In genomic region chr3:29697989-29698388, GRCh38 we compare ENCODE assay signal across 21 cellular contexts.
DNase-seq lines count a peak whose midpoint lies in the region; ATAC-seq and TF ChIP-seq lines count a peak whose summit lies in the region.
"Had no signal": no experiment of that assay in that cellular context is flagged by ENCODE, and none has a peak within 500 bp of the region (broad histone marks: within the 10 kb centered on the region; RNA-seq: fewer than 3 reads in every experiment).

No MANE protein-coding gene starts in this region.

- no peaks in the 10 kb centered on the region for H3K36me3 ChIP-seq in cardiac muscle cell
- peaks cover 15% of the 10 kb centered on the region for H3K36me3 ChIP-seq in left ventricle myocardium inferior
- peaks cover 5% of the 10 kb centered on the region for H3K36me3 ChIP-seq in adipocyte (ENCODE audit: control insufficient read depth, insufficient read depth, low read length, severe bottlenecking)
- H3K36me3 ChIP-seq: thoracic aorta had no signal

- H3K27ac ChIP-seq in cardiac muscle cell = peak overlapping the region; percentile 46
- no peak overlapping the region for H3K27ac ChIP-seq in left ventricle myocardium inferior (replicated peaks)
- H3K27ac ChIP-seq: spleen had no signal

- intact Hi-C loops in left ventricle myocardium inferior (cut with micrococcal nuclease) = loop anchor here (10.0 kb wide), 1 partner anchor 173 kb away; no protein-coding TSS in a partner anchor

- no peak for DNase-seq in cardiac muscle cell (ENCODE audit: low read depth in 1 of 2, low spot score in 1 of 2)
- no peak for DNase-seq in left ventricle myocardium inferior
- DNase-seq in adipocyte (ENCODE audit: low read depth) = peak; percentile 54
- peak; percentile 44 for DNase-seq in hepatic stellate cell (ENCODE audit: low spot score)
- no peak for DNase-seq in amniotic stem cell (lab: John Stamatoyannopoulos, UW)
- DNase-seq in NCI-H2081 treated with DMSO at 0.1 percent for 48 hours (lab: John Stamatoyannopoulos, UW) = no peak
- no peak for DNase-seq in NCI-H1048 (lab: John Stamatoyannopoulos, UW)
- DNase-seq: activated CD4-positive, CD25-positive, alpha-beta regulatory T cell; activated CD8-positive, alpha-beta memory T cell treated with anti-CD3 and anti-CD28 coated beads for 24 hours; activated naive CD8-positive, alpha-beta T cell treated with anti-CD3 and anti-CD28 coated beads, Interleukin-2, amount 10 ng/mL, durations not matched to agents 7 days and 5 days; caudate nucleus; CD4-positive, alpha-beta memory T cell; DMS79 treated with DMSO at 0.1 percent for 48 hours; heart left ventricle; natural killer cell; NCI-H510A treated with DMSO at 0.1 percent for 48 hours; SIG-M5; spleen had no signal

- peak overlapping the region; percentile 45 for H3K9ac ChIP-seq in adipocyte (ENCODE audit: low read length)

- H3K4me3 ChIP-seq in cardiac muscle cell (no peak overlapping the region), left ventricle myocardium inferior (no peak overlapping the region), adipocyte (ENCODE audit: low read length) (peak overlapping the region; percentile 44)
- H3K4me3 ChIP-seq: heart left ventricle, lung, spleen, thoracic aorta had no signal

- ATAC-seq in GM21515 (IDR thresholded peaks at IDR 0.05; ENCODE audit: unreplicated experiment) = no peak
- ATAC-seq: heart left ventricle, natural killer cell had no signal

- H3K9me3 ChIP-seq in cardiac muscle cell (ENCODE audit: low read depth) = no peaks in the 10 kb centered on the region
- peaks cover 4% of the 10 kb centered on the region for H3K9me3 ChIP-seq in left ventricle myocardium inferior (replicated peaks)
- no peaks in the 10 kb centered on the region for H3K9me3 ChIP-seq in adipocyte (ENCODE audit: control insufficient read depth, low read length)
- H3K9me3 ChIP-seq: thoracic aorta had no signal

- H3K27me3 ChIP-seq in cardiac muscle cell = no peaks in the 10 kb centered on the region
- H3K27me3 ChIP-seq in left ventricle myocardium inferior (ENCODE audit: low read depth) = no peaks in the 10 kb centered on the region
- no peaks in the 10 kb centered on the region for H3K27me3 ChIP-seq in adipocyte (replicated peaks; ENCODE audit: control insufficient read depth, insufficient read depth, low read length)
- H3K27me3 ChIP-seq: heart left ventricle, spleen had no signal

- TF ChIP-seq CTCF in cardiac muscle cell (IDR thresholded peaks at IDR 0.05; ENCODE audit: low read depth, low read length) = no peak
- TF ChIP-seq CTCF in left ventricle myocardium inferior (IDR thresholded peaks at IDR 0.05; ENCODE audit: borderline replicate concordance) = no peak

- H3K4me1 ChIP-seq in cardiac muscle cell (ENCODE audit: low read depth) (peaks cover 37% of the 10 kb centered on the region), left ventricle myocardium inferior (peaks cover 50% of the 10 kb centered on the region), adipocyte (ENCODE audit: control insufficient read depth, insufficient read depth, low read length) (peaks cover 58% of the 10 kb centered on the region)

Comparison
In these comparisons a context has a peak if more than half of its experiments do, and no peak if none do; other contexts are left out.
1. DNase-seq: peak in adipocyte (single experiment) and hepatic stellate cell (single experiment); none in cardiac muscle cell (0 of 2), left ventricle myocardium inferior (single experiment), amniotic stem cell (single experiment), NCI-H2081 treated with DMSO at 0.1 percent for 48 hours (single experiment) and NCI-H1048 (single experiment).